In genomic region chr10:24513155-24513554, GRCh38 we compare ENCODE assay signal across 9 cellular contexts.
A peak's percentile ranks its signal among the peaks of the same experiment; 100 is the strongest.
DNase-seq lines count a peak whose midpoint lies in the region; ATAC-seq, FAIRE-seq and TF ChIP-seq lines count a peak whose summit lies in the region.
"Had no signal": no experiment of that assay in that cellular context is flagged by ENCODE, and none has a peak within 500 bp of the region (broad histone marks: within the 10 kb centered on the region; RNA-seq: fewer than 3 reads in every experiment).

No MANE protein-coding gene starts in this region.

- peak; percentile 44 for DNase-seq in AG10803 (ENCODE audit: low read depth)
- DNase-seq in GM23338 (ENCODE audit: low spot score), result peak; percentile 73
- DNase-seq in adipocyte (ENCODE audit: low read depth), result peak; percentile 36
- no peak for DNase-seq in keratinocyte (ENCODE audit: low read depth, low spot score)
- DNase-seq in T-helper 17 cell, result no peak
- no peak for DNase-seq in sigmoid colon
- no peak for DNase-seq in RCC 7860 (ENCODE audit: low spot score)
- no peak for DNase-seq in CD8-positive, alpha-beta memory T cell

- H3K9me3 ChIP-seq in adipocyte (ENCODE audit: control insufficient read depth, low read length), result no peaks in the 10 kb centered on the region
- H3K9me3 ChIP-seq in keratinocyte (ENCODE audit: control insufficient read depth, low read depth, low read length), result no peaks in the 10 kb centered on the region
- no peaks in the 10 kb centered on the region for H3K9me3 ChIP-seq in T-helper 17 cell (ENCODE audit: control insufficient read depth, low read length, poor library complexity, severe bottlenecking)
- H3K9me3 ChIP-seq in sigmoid colon, result no peaks in the 10 kb centered on the region
- no peaks in the 10 kb centered on the region for H3K9me3 ChIP-seq in CD8-positive, alpha-beta memory T cell (ENCODE audit: low read length)

- H3K4me3 Mint-ChIP-seq in GM23338 (no peak overlapping the region), T-helper 17 cell (no peak overlapping the region)
- no peak overlapping the region for H3K4me3 Mint-ChIP-seq in CD8-positive, alpha-beta memory T cell

- H3K4me1 ChIP-seq in GM23338 (ENCODE audit: insufficient read depth), result no peaks in the 10 kb centered on the region
- no peaks in the 10 kb centered on the region for H3K4me1 ChIP-seq in adipocyte (ENCODE audit: control insufficient read depth, insufficient read depth, low read length)
- no peaks in the 10 kb centered on the region for H3K4me1 ChIP-seq in keratinocyte (ENCODE audit: control insufficient read depth, extremely low read depth, insufficient read depth, low read length)
- no peaks in the 10 kb centered on the region for H3K4me1 ChIP-seq in sigmoid colon
- H3K4me1 ChIP-seq in CD8-positive, alpha-beta memory T cell (ENCODE audit: insufficient read depth, low read length), result no peaks in the 10 kb centered on the region

- 78 to 82% methylated on average over 9 of the region's 9 CpGs for WGBS in sigmoid colon, 2 donors

- H3K27me3 Mint-ChIP-seq in GM23338 (ENCODE audit: insufficient read depth, low read depth, poor library complexity) (no peaks in the 10 kb centered on the region), T-helper 17 cell (peaks cover 21% of the 10 kb centered on the region)
- peaks cover 6 to 12% of the 10 kb centered on the region in 2 donors for H3K27me3 Mint-ChIP-seq in CD8-positive, alpha-beta memory T cell

- intact Hi-C loops in sigmoid colon (cut with DNase I), result no loop called here

- no peak for FAIRE-seq in keratinocyte (lab: Jason Lieb, UNC)
- no peak for FAIRE-seq in RCC 7860 (lab: Jason Lieb, UNC)

- H3K9ac ChIP-seq in adipocyte (ENCODE audit: low read length), result no peak overlapping the region
- no peak overlapping the region for H3K9ac ChIP-seq in keratinocyte (ENCODE audit: control insufficient read depth, extremely low read depth, insufficient read depth, low read length)

- no peaks in the 10 kb centered on the region for H3K9me3 Mint-ChIP-seq in GM23338
- no peaks in the 10 kb centered on the region for H3K9me3 Mint-ChIP-seq in CD8-positive, alpha-beta memory T cell

- H3K27ac ChIP-seq in GM23338 (ENCODE audit: low read depth) (no peak overlapping the region), keratinocyte (ENCODE audit: control insufficient read depth, insufficient read depth, low read length) (no peak overlapping the region), sigmoid colon (no peak overlapping the region)
- H3K27ac ChIP-seq in CD8-positive, alpha-beta memory T cell (ENCODE audit: low read depth, low read length), result no peak overlapping the region

- no peaks in the 10 kb centered on the region for H3K79me2 ChIP-seq in GM23338 (replicated peaks; ENCODE audit: insufficient read depth)
- no peaks in the 10 kb centered on the region for H3K79me2 ChIP-seq in keratinocyte (ENCODE audit: control insufficient read depth, insufficient read depth, low read length)

- H3K27me3 ChIP-seq in GM23338 (ENCODE audit: insufficient read depth), result no peaks in the 10 kb centered on the region
- H3K27me3 ChIP-seq in adipocyte (replicated peaks; ENCODE audit: control insufficient read depth, insufficient read depth, low read length), result no peaks in the 10 kb centered on the region
- H3K27me3 ChIP-seq in keratinocyte (ENCODE audit: control insufficient read depth, extremely low read depth, insufficient read depth, low read length), result no peaks in the 10 kb centered on the region
- no peaks in the 10 kb centered on the region for H3K27me3 ChIP-seq in sigmoid colon
- H3K27me3 ChIP-seq in CD8-positive, alpha-beta memory T cell (ENCODE audit: insufficient read depth, low read length, poor library complexity, severe bottlenecking), result no peaks in the 10 kb centered on the region

- TF ChIP-seq EP300 in sigmoid colon (IDR thresholded peaks at IDR 0.05), result no peak

- ATAC-seq in GM23338, result peak; percentile 45
- ATAC-seq in T-helper 17 cell, result no peak
- ATAC-seq: activated CD4-positive, CD25-positive, alpha-beta regulatory T cell treated with anti-CD3 and anti-CD28 coated beads, Interleukin-2, amount 50 U/mL, for 24 hours had no signal

- POLR2A ChIA-PET in CD8-positive, alpha-beta memory T cell (lab: Charles Lee), result no interaction called here

- no peak for TF ChIP-seq POLR2A in sigmoid colon (IDR thresholded peaks at IDR 0.05)

- H3K4me3 ChIP-seq in AG10803 (ENCODE audit: low read length) (no peak overlapping the region), GM23338 (no peak overlapping the region), adipocyte (ENCODE audit: low read length) (no peak overlapping the region), keratinocyte (ENCODE audit: control insufficient read depth in 2 of 3, extremely low read depth in 1 of 3, insufficient read depth in 2 of 3, low read depth in 1 of 3, low read length in 3 of 3) (no peak overlapping the region), sigmoid colon (no peak overlapping the region)
- H3K4me3 ChIP-seq in CD8-positive, alpha-beta memory T cell (ENCODE audit: low read length), result no peak overlapping the region

- no peaks in the 10 kb centered on the region for H3K9me2 ChIP-seq in GM23338 (ENCODE audit: insufficient read depth)

- dilution Hi-C loops in keratinocyte (cut with MboI; ENCODE audit: extremely low pct_ligation_motif_present, low sequenced_read_pairs), result no loop called here

- peak; percentile 67 for TF ChIP-seq CTCF in AG10803 (conservative IDR thresholded peaks at IDR 0.05; ENCODE audit: low read length)
- peak; percentile 59 to 82 for TF ChIP-seq CTCF in GM23338 (conservative IDR thresholded peaks at IDR 0.05; ENCODE audit: low read depth in 2 of 2)
- peak; percentile 30 to 67 (median 51) for TF ChIP-seq CTCF in keratinocyte (optimal IDR thresholded peaks at IDR 0.05 in 1 of 3, IDR thresholded peaks at IDR 0.05 in 1 of 3, conservative IDR thresholded peaks at IDR 0.05 in 1 of 3; ENCODE audit: extremely low read depth in 1 of 3, insufficient read depth in 2 of 3, low read length in 3 of 3)
- no peak for TF ChIP-seq CTCF in sigmoid colon (IDR thresholded peaks at IDR 0.05)

- H2AFZ ChIP-seq in GM23338 (no peak overlapping the region), keratinocyte (ENCODE audit: control insufficient read depth, low read length) (no peak overlapping the region)

- H3K36me3 Mint-ChIP-seq in GM23338 (ENCODE audit: low read depth), result no peaks in the 10 kb centered on the region
- no peaks in the 10 kb centered on the region for H3K36me3 Mint-ChIP-seq in T-helper 17 cell (ENCODE audit: low read depth)
- no peaks in the 10 kb centered on the region for H3K36me3 Mint-ChIP-seq in CD8-positive, alpha-beta memory T cell

- H3K27ac Mint-ChIP-seq in GM23338 (no peak overlapping the region), T-helper 17 cell (no peak overlapping the region)
- H3K27ac Mint-ChIP-seq in CD8-positive, alpha-beta memory T cell, result no peak overlapping the region

- H4K20me1 ChIP-seq in GM23338 (replicated peaks; ENCODE audit: insufficient read depth), result no peaks in the 10 kb centered on the region
- H4K20me1 ChIP-seq in keratinocyte (ENCODE audit: control insufficient read depth, extremely low read depth, insufficient read depth, low read length), result no peaks in the 10 kb centered on the region

- H3K36me3 ChIP-seq in GM23338 (ENCODE audit: insufficient read depth) (no peaks in the 10 kb centered on the region), adipocyte (ENCODE audit: control insufficient read depth, insufficient read depth, low read length, severe bottlenecking) (no peaks in the 10 kb centered on the region), keratinocyte (ENCODE audit: control insufficient read depth in 2 of 2, extremely low read depth in 1 of 2, insufficient read depth in 2 of 2, low read length in 2 of 2) (peaks cover 3 to 12% of the 10 kb centered on the region in 2 experiments), sigmoid colon (no peaks in the 10 kb centered on the region)
- H3K36me3 ChIP-seq in CD8-positive, alpha-beta memory T cell (ENCODE audit: insufficient read depth, low read length), result no peaks in the 10 kb centered on the region

- H3K4me2 ChIP-seq in GM23338, result no peak overlapping the region
- no peak overlapping the region for H3K4me2 ChIP-seq in keratinocyte (ENCODE audit: control insufficient read depth, extremely low read depth, insufficient read depth, low read depth, low read length)

- no peaks in the 10 kb centered on the region for H3K9me1 ChIP-seq in keratinocyte (ENCODE audit: control insufficient read depth, extremely low read depth, insufficient read depth, low read length)

- CTCF ChIA-PET in CD8-positive, alpha-beta memory T cell (lab: Charles Lee), result no interaction called here

- no peaks in the 10 kb centered on the region for H3F3A ChIP-seq in GM23338 (replicated peaks; ENCODE audit: low read depth)

- H3K4me1 Mint-ChIP-seq in GM23338 (no peaks in the 10 kb centered on the region), T-helper 17 cell (no peaks in the 10 kb centered on the region)
- no peaks in the 10 kb centered on the region for H3K4me1 Mint-ChIP-seq in CD8-positive, alpha-beta memory T cell

TF ChIP-seq in GM23338, 12 proteins besides CTCF, POLR2A, EP300 and RAD21:
- TF ChIP-seq STAT1 (IDR thresholded peaks at IDR 0.05; ENCODE audit: unreplicated experiment), result no peak
- no peak for TF ChIP-seq REST (IDR thresholded peaks at IDR 0.05; ENCODE audit: unreplicated experiment)

Comparison
In these comparisons a context has a peak if more than half of its experiments do, and no peak if none do; other contexts are left out.
1. DNase-seq: peak in AG10803 (single experiment), GM23338 (single experiment) and adipocyte (single experiment); none in keratinocyte (single experiment), T-helper 17 cell (0 of 3), sigmoid colon (single experiment), RCC 7860 (single experiment) and CD8-positive, alpha-beta memory T cell (0 of 5).
2. CTCF ChIP-seq: peak in AG10803 (single experiment), GM23338 (2 of 2) and keratinocyte (3 of 3); none in sigmoid colon (0 of 4).